ENCODE assay signal across 8 cellular contexts in the genomic region with DNA sequence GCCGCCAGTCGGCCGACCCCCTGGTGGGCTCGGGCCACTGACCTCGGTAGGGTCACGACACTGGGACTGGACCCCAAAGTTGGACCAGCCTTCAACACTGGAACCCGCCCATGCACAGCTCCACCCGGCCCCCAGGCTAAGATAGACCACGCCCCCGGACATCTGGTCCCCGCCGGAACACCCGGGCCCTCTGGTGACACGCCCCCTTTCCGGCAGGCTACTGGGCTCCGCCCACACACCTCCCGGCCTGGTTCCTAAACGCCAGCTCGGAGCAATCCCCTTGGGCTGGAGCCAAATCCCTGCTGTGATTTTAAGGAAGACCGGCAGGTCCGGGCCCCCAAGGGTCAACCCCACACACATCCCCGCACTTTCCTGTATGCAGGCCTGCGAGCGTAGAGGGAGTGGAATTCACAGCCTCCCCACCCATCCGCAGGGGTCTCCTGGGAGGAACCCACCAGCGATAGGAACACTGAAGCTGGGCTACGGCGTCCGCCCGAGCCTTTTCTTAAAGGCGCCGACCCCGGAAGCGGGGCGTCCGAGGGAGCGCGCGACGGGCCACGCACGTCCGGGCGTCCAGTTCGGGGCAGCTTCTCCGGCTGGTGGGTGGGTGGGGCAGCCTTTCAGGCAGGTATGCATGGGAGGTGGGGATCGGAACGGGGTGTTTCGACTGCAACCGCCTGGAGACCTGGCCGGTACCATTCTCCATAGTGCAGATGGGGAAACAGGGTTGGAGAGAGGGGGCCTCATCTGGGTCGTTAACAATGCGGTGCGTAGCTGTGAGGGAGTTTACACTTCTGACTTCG. TPM values are rescaled to one million over a fixed set of nuclear protein-coding genes. Genes with fewer than 3 reads are reported as not detected.
A peak's percentile ranks its signal among the peaks of the same experiment; 100 is the strongest.
DNase-seq lines count a peak whose midpoint lies in the region; ATAC-seq and TF ChIP-seq lines count a peak whose summit lies in the region.

A gene with protein sequence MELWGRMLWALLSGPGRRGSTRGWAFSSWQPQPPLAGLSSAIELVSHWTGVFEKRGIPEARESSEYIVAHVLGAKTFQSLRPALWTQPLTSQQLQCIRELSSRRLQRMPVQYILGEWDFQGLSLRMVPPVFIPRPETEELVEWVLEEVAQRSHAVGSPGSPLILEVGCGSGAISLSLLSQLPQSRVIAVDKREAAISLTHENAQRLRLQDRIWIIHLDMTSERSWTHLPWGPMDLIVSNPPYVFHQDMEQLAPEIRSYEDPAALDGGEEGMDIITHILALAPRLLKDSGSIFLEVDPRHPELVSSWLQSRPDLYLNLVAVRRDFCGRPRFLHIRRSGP (plus strand): TSS at position 576 of the 803 bp plus-strand sequence. CDS start 1,583 bp downstream, outside the sequence.

- peak within 1 kb of the TSS; percentile 94 for H3K4me3 Mint-ChIP-seq in CD8-positive, alpha-beta T cell

- POLR2A ChIA-PET in CD8-positive, alpha-beta T cell (lab: Charles Lee), result interaction anchor here (0.6 to 16.5 kb wide), 16 partner anchors 9 to 1414 kb away, joined by 3 to 301 read pairs (median 4); a partner anchor contains a TSS
- POLR2A ChIA-PET in activated CD8-positive, alpha-beta memory T cell treated with anti-CD3 and anti-CD28 coated beads for 36 hours (lab: Charles Lee), result interaction anchor here (0.6 to 12.5 kb wide), 8 partner anchors 9 to 251 kb away, joined by 3 to 594 read pairs (median 4); a partner anchor contains a TSS

- no peaks in the 10 kb centered on the region for H3K9me3 Mint-ChIP-seq in CD8-positive, alpha-beta T cell

- peak within 1 kb of the TSS; percentile 94 for H3K4me3 ChIP-seq in CD8-positive, alpha-beta T cell (ENCODE audit: low read depth, low read length)

- peaks cover 67% of the 10 kb centered on the region for H3K4me1 Mint-ChIP-seq in CD8-positive, alpha-beta T cell (ENCODE audit: low read depth)

- intact Hi-C loops in CD8-positive, alpha-beta T cell (cut with DNase I, micrococcal nuclease), result loop anchor here (1.0 to 5.0 kb wide), 11 partner anchors 21 to 1583 kb away; a partner anchor contains a TSS

- H3K27me3 Mint-ChIP-seq in CD8-positive, alpha-beta T cell (ENCODE audit: low read depth), result no peaks in the 10 kb centered on the region

- CTCF ChIA-PET in CD8-positive, alpha-beta T cell (lab: Charles Lee), result interaction anchor here (0.8 to 21.5 kb wide), 8 partner anchors 15 to 821 kb away, joined by 3 to 968 read pairs (median 4); a partner anchor contains a TSS
- CTCF ChIA-PET in activated CD8-positive, alpha-beta memory T cell treated with anti-CD3 and anti-CD28 coated beads for 36 hours (lab: Charles Lee), result interaction anchor here (0.7 to 21.0 kb wide), 7 partner anchors 21 to 227 kb away, joined by 3 to 600 read pairs (median 4); a partner anchor contains a TSS

- no peak for TF ChIP-seq CTCF in CD8-positive, alpha-beta T cell (IDR thresholded peaks at IDR 0.05)

- peak; percentile 83 to 96 (median 92) for DNase-seq in CD8-positive, alpha-beta T cell
- DNase-seq in HPDE6-E6E7 (ENCODE audit: extremely low spot score) (peak; percentile 75), lung microvascular endothelial cell (ENCODE audit: low read depth in 2 of 2) (peak; percentile 87 to 92)
- peak; percentile 93 for DNase-seq in NK-92 treated with Interleukin-12 subunit alpha and Interleukin-12 subunit beta, amount 100 ng/mL, for 24 hours (lab: John Stamatoyannopoulos, UW)
- DNase-seq in effector CD8-positive, alpha-beta T cell (lab: John Stamatoyannopoulos, UW), result peak; percentile 84
- peak; percentile 94 to 99 (median 96) for DNase-seq in stimulated activated CD4-positive, alpha-beta T cell treated with anti-CD3 and anti-CD28 coated beads, TNF-alpha, amount 100 ng/mL, for 48 hours (ENCODE audit: low read depth in 3 of 3)

- H3K36me3 ChIP-seq in CD8-positive, alpha-beta T cell (ENCODE audit: insufficient read depth, low read length), result no peaks in the 10 kb centered on the region

- H3K27me3 ChIP-seq in CD8-positive, alpha-beta T cell (ENCODE audit: insufficient read depth, low read length), result no peaks in the 10 kb centered on the region

- H3K36me3 Mint-ChIP-seq in CD8-positive, alpha-beta T cell, result peaks cover 14% of the 10 kb centered on the region

- ATAC-seq in CD8-positive, alpha-beta T cell, result peak; percentile 70
- peak; percentile 65 for ATAC-seq in GM19463 (IDR thresholded peaks at IDR 0.05; ENCODE audit: unreplicated experiment)

- peak within 1 kb of the TSS; percentile 83 for H3K27ac ChIP-seq in CD8-positive, alpha-beta T cell (ENCODE audit: low read depth, low read length)

- peak within 1 kb of the TSS; percentile 97 for H3K27ac Mint-ChIP-seq in CD8-positive, alpha-beta T cell

- peaks cover 68% of the 10 kb centered on the region for H3K4me1 ChIP-seq in CD8-positive, alpha-beta T cell (ENCODE audit: insufficient read depth, low read length)

- H3K9me3 ChIP-seq in CD8-positive, alpha-beta T cell (ENCODE audit: low read length), result no peaks in the 10 kb centered on the region

RNA-seq across cellular contexts. Expression of the gene that starts here (rescaled TPM):
- total RNA-seq in CD8-positive, alpha-beta T cell, result 10 to 100 TPM; 11.1 to 12.5 TPM
- total RNA-seq in activated CD8-positive, alpha-beta memory T cell treated with anti-CD3 and anti-CD28 coated beads for 36 hours, result 10 to 100 TPM; 58.6 to 59.7 TPM
- 2.6 and 2.8 TPM in 2 replicates for total RNA-seq in lung microvascular endothelial cell

Comparison
In these comparisons a context has a peak if more than half of its experiments do, and no peak if none do; other contexts are left out.
1. Peak in every context shown above with its lines: DNase-seq, ATAC-seq, H3K4me3 ChIP-seq and H3K27ac ChIP-seq.
2. RNA of the gene that starts here (total RNA-seq): 58.6 to 59.7 TPM in activated CD8-positive, alpha-beta memory T cell treated with anti-CD3 and anti-CD28 coated beads for 36 hours; 11.1 to 12.5 TPM in CD8-positive, alpha-beta T cell and 2.6 to 2.8 TPM in lung microvascular endothelial cell; every median in the first group is over 4 times any median in the second.